14 cellular contexts compared by ENCODE assay signal in genomic region chr3:127708837-127709236, GRCh38. TPM values are rescaled to one million over a fixed set of nuclear protein-coding genes. Genes with fewer than 3 reads are reported as not detected.
DNase-seq lines count a peak whose midpoint lies in the region; ATAC-seq, FAIRE-seq and TF ChIP-seq lines count a peak whose summit lies in the region.
"Had no signal": no experiment of that assay in that cellular context is flagged by ENCODE, and none has a peak within 500 bp of the region (broad histone marks: within the 10 kb centered on the region; RNA-seq: fewer than 3 reads in every experiment).

No MANE protein-coding gene starts in this region.

- no peak for TF ChIP-seq EP300 in K562 (IDR thresholded peaks at IDR 0.05; ENCODE audit: low read length)

- H3K4me2 ChIP-seq in K562 (ENCODE audit: insufficient read depth, low read length), result no peak overlapping the region
- H3K4me2 ChIP-seq: BLaER1 treated with 17β-estradiol and CSF1 and Interleukin-3, amounts not matched to agents 10 nM and 100 nM had no signal

- WGBS in heart left ventricle, 4 donors, result 71 to 83% (median 76%) methylated on average over 2 of the region's 2 CpGs
- WGBS in K562 (ENCODE audit: insufficient coverage, low coverage, missing lambda C conversion rate), result 14% methylated on average over 2 of the region's 2 CpGs

- in situ Hi-C loops in K562 (cut with MboI), result no loop called here

- TF ChIP-seq CTCF in heart left ventricle (IDR thresholded peaks at IDR 0.05) (no peak), K562 (IDR thresholded peaks at IDR 0.05 in 2 of 3, conservative IDR thresholded peaks at IDR 0.05 in 1 of 3; ENCODE audit: insufficient read depth in 2 of 3, low read depth in 1 of 3, low read length in 3 of 3) (no peak), upper lobe of right lung (IDR thresholded peaks at IDR 0.05) (no peak)

- TF ChIP-seq RAD21 in K562 (CRISPR knock-in tag; conservative IDR thresholded peaks at IDR 0.05 in 1 of 2, IDR thresholded peaks at IDR 0.05 in 1 of 2), result no peak

- H3K27ac ChIP-seq in heart left ventricle (peak overlapping the region; percentile 40 to 95 (median 79)), K562 (ENCODE audit: extremely low read depth, low read depth, low read length) (no peak overlapping the region), muscle layer of colon (ENCODE audit: low read depth, low read length) (peak overlapping the region; percentile 4), subcutaneous abdominal adipose tissue (ENCODE audit: low read depth, low read length) (peak overlapping the region; percentile 84), upper lobe of right lung (no peak overlapping the region)
- H3K27ac ChIP-seq: BLaER1 treated with 17β-estradiol and CSF1 and Interleukin-3, amounts not matched to agents 10 nM and 100 nM; RWPE1 had no signal

- no peak for TF ChIP-seq POLR2A in heart left ventricle (IDR thresholded peaks at IDR 0.05)
- TF ChIP-seq POLR2A in K562 (conservative IDR thresholded peaks at IDR 0.05), result no peak

- intact Hi-C loops in heart left ventricle (cut with DNase I) (no loop called here), Right ventricle myocardium inferior (cut with DNase I) (no loop called here), K562 (cut with micrococcal nuclease) (no loop called here), upper lobe of right lung (cut with DNase I) (no loop called here)

- H3K4me3 ChIP-seq in heart left ventricle (no peak overlapping the region), K562 (no peak overlapping the region), muscle layer of colon (ENCODE audit: low read depth in 1 of 2, low read length in 2 of 2) (no peak overlapping the region), subcutaneous abdominal adipose tissue (ENCODE audit: low read depth in 1 of 5, low read length in 5 of 5) (no peak overlapping the region), upper lobe of right lung (no peak overlapping the region)
- H3K4me3 ChIP-seq: BLaER1 treated with 17β-estradiol and CSF1 and Interleukin-3, amounts not matched to agents 10 nM and 100 nM had no signal

- H3K9ac ChIP-seq in K562 (ENCODE audit: insufficient read depth in 1 of 2, low read depth in 2 of 2, low read length in 2 of 2) (no peak overlapping the region), muscle layer of colon (ENCODE audit: low read length) (no peak overlapping the region), subcutaneous abdominal adipose tissue (ENCODE audit: low read length in 5 of 5) (no peak overlapping the region)
- H3K9ac ChIP-seq: BLaER1 treated with 17β-estradiol and CSF1 and Interleukin-3, amounts not matched to agents 10 nM and 100 nM had no signal

- H3K4me1 ChIP-seq in heart left ventricle (peaks cover 14 to 87% (median 62%) of the 10 kb centered on the region in 12 donors), K562 (replicated peaks in 1 of 2; ENCODE audit: control insufficient read depth in 2 of 2, insufficient read depth in 2 of 2, low read length in 2 of 2) (peaks cover 10% of the 10 kb centered on the region in 2 experiments; a peak in 4 of 5 replicates), muscle layer of colon (ENCODE audit: insufficient read depth, low read length) (peaks cover 44% of the 10 kb centered on the region), subcutaneous abdominal adipose tissue (ENCODE audit: control insufficient read depth in 5 of 5, insufficient read depth in 5 of 5, low read length in 5 of 5) (peaks cover 31 to 79% (median 78%) of the 10 kb centered on the region in 5 donors), upper lobe of right lung (peaks cover 12% of the 10 kb centered on the region)

- POLR2A ChIA-PET in K562 (lab: Yijun Ruan, JAX), result no interaction called here

- H3K27me3 ChIP-seq in heart left ventricle (no peaks in the 10 kb centered on the region), K562 (ENCODE audit: control insufficient read depth in 2 of 2, insufficient read depth in 2 of 2, low read length in 2 of 2) (peaks cover 8 to 36% of the 10 kb centered on the region in 2 experiments; a peak in 4 of 5 replicates), muscle layer of colon (ENCODE audit: control insufficient read depth in 1 of 2, insufficient read depth in 2 of 2, low read length in 2 of 2) (no peaks in the 10 kb centered on the region), subcutaneous abdominal adipose tissue (ENCODE audit: control insufficient read depth in 5 of 5, insufficient read depth in 4 of 5, low read length in 5 of 5) (no peaks in the 10 kb centered on the region), upper lobe of right lung (no peaks in the 10 kb centered on the region)

- H3K36me3 ChIP-seq in heart left ventricle (peaks cover 0 to 62% (median 18%) of the 10 kb centered on the region in 9 donors), K562 (ENCODE audit: control insufficient read depth, insufficient read depth, low read length) (no peaks in the 10 kb centered on the region), muscle layer of colon (ENCODE audit: insufficient read depth, low read length) (peaks cover 6% of the 10 kb centered on the region), subcutaneous abdominal adipose tissue (ENCODE audit: control insufficient read depth in 5 of 5, insufficient read depth in 5 of 5, low read length in 5 of 5) (peaks cover 3 to 67% (median 57%) of the 10 kb centered on the region in 5 donors), upper lobe of right lung (peaks cover 17% of the 10 kb centered on the region)
- H3K36me3 ChIP-seq: BLaER1 treated with 17β-estradiol and CSF1 and Interleukin-3, amounts not matched to agents 10 nM and 100 nM had no signal

- BruUV-seq in K562 (replicated peaks; lab: Mats Ljungman, UMichigan), result no TSS peak

- no peak overlapping the region for H2AFZ ChIP-seq in K562 (ENCODE audit: low read depth, low read length)

- H3K9me1 ChIP-seq in K562 (ENCODE audit: control insufficient read depth, insufficient read depth, low read length), result peaks cover 2% of the 10 kb centered on the region

- DNase-seq in heart left ventricle (no peak), Right ventricle myocardium inferior (ENCODE audit: missing footprints) (no peak), K562 (ENCODE audit: extremely low read depth in 1 of 4, low spot score in 3 of 4) (no peak), upper lobe of right lung (no peak)
- DNase-seq: HCEC 1CT, MV-4-11, NCI-H226, NCI-H526 had no signal

- ATAC-seq in heart left ventricle, result no peak
- ATAC-seq in Right ventricle myocardium inferior, result no peak
- no peak for ATAC-seq in K562
- ATAC-seq in GM18520 (IDR thresholded peaks at IDR 0.05; ENCODE audit: unreplicated experiment), result no peak
- ATAC-seq in HG03378 (IDR thresholded peaks at IDR 0.05; ENCODE audit: unreplicated experiment), result no peak
- ATAC-seq in upper lobe of right lung, result no peak

- no peaks in the 10 kb centered on the region for H4K20me1 ChIP-seq in K562 (replicated peaks; ENCODE audit: control insufficient read depth, insufficient read depth, low read length)
- H4K20me1 ChIP-seq: BLaER1 treated with 17β-estradiol and CSF1 and Interleukin-3, amounts not matched to agents 10 nM and 100 nM had no signal

- H3K79me2 ChIP-seq in K562 (ENCODE audit: control insufficient read depth, insufficient read depth, low read length), result no peaks in the 10 kb centered on the region

- no peak for FAIRE-seq in K562 (lab: Jason Lieb, UNC)

- CTCF ChIA-PET in K562 (lab: Yijun Ruan, JAX; ENCODE audit: low intra/inter-chr PET ratio), result no interaction called here

- H3K9me3 ChIP-seq in heart left ventricle, result peaks cover 0 to 4% (median 0%) of the 10 kb centered on the region in 12 donors
- H3K9me3 ChIP-seq in K562 (replicated peaks; ENCODE audit: control insufficient read depth, insufficient read depth, low read depth, low read length), result no peaks in the 10 kb centered on the region
- no peaks in the 10 kb centered on the region for H3K9me3 ChIP-seq in muscle layer of colon (ENCODE audit: low read length)
- no peaks in the 10 kb centered on the region for H3K9me3 ChIP-seq in subcutaneous abdominal adipose tissue (ENCODE audit: control insufficient read depth in 5 of 5, low read length in 5 of 5)
- H3K9me3 ChIP-seq in upper lobe of right lung, result no peaks in the 10 kb centered on the region

TF ChIP-seq in K562, 482 proteins besides CTCF, POLR2A, EP300 and RAD21 (continues in another document):
- TF ChIP-seq ZNF24 (IDR thresholded peaks at IDR 0.05) (no peak), BCOR (IDR thresholded peaks at IDR 0.05) (peak; percentile 74; the same call in 1 of the 2 replicates), KDM1A (IDR thresholded peaks at IDR 0.05) (peak; percentile 41 to 44; a peak in 2 of 4 replicates), RBM25 (IDR thresholded peaks at IDR 0.05; ENCODE audit: low read depth, low read length, severe bottlenecking) (peak; percentile 92), ZNF79 (CRISPR knock-in tag; IDR thresholded peaks at IDR 0.05; ENCODE audit: low read depth) (no peak), HNRNPL (IDR thresholded peaks at IDR 0.05; ENCODE audit: low read depth, low read length) (no peak), SMARCA5 (IDR thresholded peaks at IDR 0.05) (0 out of 2 replicates have a peak, but pooled peaks have one; percentile 14)

RNA-seq across cellular contexts. Expression of gene ABTB1, which starts 36.1 kb away (rescaled TPM):
- total RNA-seq in heart left ventricle (10 to 100 TPM; 15.4 to 39.3 (median 30.9) TPM), Right ventricle myocardium inferior (31.7 TPM), K562 (2014; rRNA removed) (0.68 and 1.0 TPM in 2 replicates), K562 (2014; rRNA removed; fragmentation: Illumina TruSeq; extraction: Trizol) (0.25 and 0.26 TPM in 2 replicates), K562 (2015; rRNA removed; fragmentation: Illumina TruSeq; extraction: Trizol) (0.29 and 0.30 TPM in 2 replicates), K562 (2021) (1.6 and 1.9 TPM in 2 replicates), upper lobe of right lung (47.5 TPM)
- polyA plus RNA-seq in heart left ventricle (10 to 100 TPM; 29.3 to 35.3 TPM), K562 (2011; rRNA removed) (1.2 and 1.7 TPM in 2 replicates), K562 (2014; fragmentation: Illumina TruSeq; extraction: Trizol) (0.42 and 1.1 TPM in 2 replicates), K562 (2014; fragmentation: Nextera tagmentation; extraction: Ambion mirVana) (under 1 TPM in 1 of 2 experiments, not detected in 1; 0.04 TPM), K562 (2014; rRNA removed) (1.4 and 2.3 TPM in 2 replicates)
- total RNA-seq in K562 (2011; cell fraction: chromatin; rRNA removed; ENCODE audit: low replicate concordance), result 7.7 and 16.8 TPM in 2 replicates
- total RNA-seq in K562 (2011; cell fraction: nucleolus; rRNA removed), result 13.7 and 16.5 TPM in 2 replicates
- 6.9 and 9.3 TPM in 2 replicates for total RNA-seq in K562 (2011; cell fraction: nucleoplasm; rRNA removed)
- polyA plus RNA-seq in K562 (2011; cell fraction: cytosol; rRNA removed), result 1.3 and 2.5 TPM in 2 replicates
- polyA plus RNA-seq in K562 (2011; cell fraction: nucleus; rRNA removed), result 14.3 and 22.2 TPM in 2 replicates
- polyA plus RNA-seq in K562 (2012), result 1.7 and 6.1 TPM in 2 replicates
- polyA minus RNA-seq in K562 (2011; rRNA and poly(A)+ RNA removed), result 0.60 and 0.95 TPM in 2 replicates
- polyA minus RNA-seq in K562 (2011; cell fraction: cytosol; rRNA and poly(A)+ RNA removed), result 1.0 and 2.4 TPM in 2 replicates
- polyA minus RNA-seq in K562 (2011; cell fraction: nucleus; rRNA and poly(A)+ RNA removed), result 4.1 and 5.9 TPM in 2 replicates

Comparison
In these comparisons a context has a peak if more than half of its experiments do, and no peak if none do; other contexts are left out.
1. H3K27ac ChIP-seq: peak in heart left ventricle (12 of 12), muscle layer of colon (single experiment) and subcutaneous abdominal adipose tissue (single experiment); none in K562 (single experiment) and upper lobe of right lung (single experiment).